Comparison of ENCODE assay signal across 12 cellular contexts in the genomic region with DNA sequence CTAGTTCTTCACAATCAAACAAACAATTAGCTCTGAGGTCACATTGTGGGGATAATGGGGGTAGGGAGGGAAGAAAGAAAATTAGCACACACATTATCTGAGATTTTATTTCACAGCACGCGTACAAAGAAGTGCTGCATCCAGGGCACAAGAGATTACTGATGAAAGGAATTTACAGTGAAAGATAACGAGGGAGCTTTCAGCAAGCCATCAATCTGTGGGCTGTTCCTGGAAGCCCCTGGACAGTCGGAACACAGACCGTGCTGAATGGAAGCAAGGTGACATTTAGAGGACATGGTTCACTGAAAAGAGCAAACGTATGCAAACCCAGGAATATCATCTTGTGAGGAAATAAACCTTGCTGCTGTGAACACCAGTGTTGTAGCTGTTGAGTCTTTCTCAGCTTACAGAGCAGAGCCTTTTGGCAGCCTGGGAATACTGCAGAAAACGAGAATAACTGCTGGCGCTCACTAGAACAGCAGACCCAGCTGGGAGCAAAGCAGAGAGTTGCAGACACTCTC.
DNase-seq lines count a peak whose midpoint lies in the region; ATAC-seq and TF ChIP-seq lines count a peak whose summit lies in the region.
"Had no signal": no experiment of that assay in that cellular context is flagged by ENCODE, and none has a peak within 500 bp of the region (broad histone marks: within the 10 kb centered on the region; RNA-seq: fewer than 3 reads in every experiment).

No MANE protein-coding gene starts in this region.

- peaks cover 3% of the 10 kb centered on the region for H3K27me3 Mint-ChIP-seq in nephron progenitor cell (ENCODE audit: low read depth, poor library complexity)
- H3K27me3 Mint-ChIP-seq in CD8-positive, alpha-beta T cell (ENCODE audit: low read depth) = no peaks in the 10 kb centered on the region

- intact Hi-C loops in CD8-positive, alpha-beta T cell (cut with DNase I, micrococcal nuclease) = no loop called here

- H3K4me3 Mint-ChIP-seq in nephron progenitor cell = peak overlapping the region; percentile 25
- no peak overlapping the region for H3K4me3 Mint-ChIP-seq in CD8-positive, alpha-beta T cell
- H3K4me3 Mint-ChIP-seq: CD4-positive, CD25-positive, alpha-beta regulatory T cell had no signal

- no peaks in the 10 kb centered on the region for H3K9me3 Mint-ChIP-seq in nephron progenitor cell
- H3K9me3 Mint-ChIP-seq in CD8-positive, alpha-beta T cell = no peaks in the 10 kb centered on the region

- H3K27ac ChIP-seq in caudate nucleus (ENCODE audit: low read depth, low read length) = peak overlapping the region; percentile 79
- no peak overlapping the region for H3K27ac ChIP-seq in CD8-positive, alpha-beta T cell (ENCODE audit: low read depth, low read length)

- H3K36me3 ChIP-seq in CD8-positive, alpha-beta T cell (ENCODE audit: insufficient read depth, low read length) = no peaks in the 10 kb centered on the region

- H3K4me1 ChIP-seq in CD8-positive, alpha-beta T cell (ENCODE audit: insufficient read depth, low read length) = no peaks in the 10 kb centered on the region

- H3K27me3 ChIP-seq in CD8-positive, alpha-beta T cell (ENCODE audit: insufficient read depth, low read length) = no peaks in the 10 kb centered on the region

- POLR2A ChIA-PET in CD8-positive, alpha-beta T cell (lab: Charles Lee) = no interaction called here

- H3K4me3 ChIP-seq in CD8-positive, alpha-beta T cell (ENCODE audit: low read depth, low read length) = no peak overlapping the region
- H3K4me3 ChIP-seq: GM12878, lung had no signal

- no peaks in the 10 kb centered on the region for H3K36me3 Mint-ChIP-seq in nephron progenitor cell (ENCODE audit: low read depth)
- no peaks in the 10 kb centered on the region for H3K36me3 Mint-ChIP-seq in CD8-positive, alpha-beta T cell
- H3K36me3 Mint-ChIP-seq: CD4-positive, CD25-positive, alpha-beta regulatory T cell had no signal

- peaks cover 29% of the 10 kb centered on the region for H3K4me1 Mint-ChIP-seq in nephron progenitor cell
- no peaks in the 10 kb centered on the region for H3K4me1 Mint-ChIP-seq in CD8-positive, alpha-beta T cell (ENCODE audit: low read depth)
- H3K4me1 Mint-ChIP-seq: CD4-positive, CD25-positive, alpha-beta regulatory T cell had no signal

- no peak for ATAC-seq in GM18511 (IDR thresholded peaks at IDR 0.05; ENCODE audit: unreplicated experiment)
- no peak for ATAC-seq in CD8-positive, alpha-beta T cell
- ATAC-seq: GM12878 had no signal

- TF ChIP-seq CTCF in nephron progenitor cell (IDR thresholded peaks at IDR 0.05) = no peak
- TF ChIP-seq CTCF in CD8-positive, alpha-beta T cell (IDR thresholded peaks at IDR 0.05) = no peak

- no peaks in the 10 kb centered on the region for H3K9me3 ChIP-seq in CD8-positive, alpha-beta T cell (ENCODE audit: low read length)

- DNase-seq in DMS153 treated with DMSO at 0.1 percent for 48 hours (lab: John Stamatoyannopoulos, UW; ENCODE audit: unreplicated experiment) = peak; percentile 73
- DNase-seq in NCI-H2081 treated with DMSO at 0.1 percent for 48 hours (lab: John Stamatoyannopoulos, UW) = peak; percentile 50
- DNase-seq in caudate nucleus (lab: John Stamatoyannopoulos, UW) = peak in 12 of 61 donors; percentile 6 to 51 (median 12)
- peak; percentile 36 for DNase-seq in nephron progenitor cell
- DNase-seq in CD8-positive, alpha-beta T cell = no peak
- no peak for DNase-seq in OCI-M1 (lab: John Stamatoyannopoulos, UW)
- no peak for DNase-seq in SIG-M5 (lab: John Stamatoyannopoulos, UW)
- DNase-seq: CD4-positive, CD25-positive, alpha-beta regulatory T cell; stimulated activated naive CD4-positive, alpha-beta T cell treated with Interleukin-2 at 50 U/mL for 16 hours had no signal

- H3K27ac Mint-ChIP-seq in nephron progenitor cell = peak overlapping the region; percentile 77
- H3K27ac Mint-ChIP-seq in CD8-positive, alpha-beta T cell = no peak overlapping the region
- H3K27ac Mint-ChIP-seq: CD4-positive, CD25-positive, alpha-beta regulatory T cell had no signal

- CTCF ChIA-PET in CD8-positive, alpha-beta T cell (lab: Charles Lee) = no interaction called here

Comparison
In these comparisons a context has a peak if more than half of its experiments do, and no peak if none do; other contexts are left out.
1. DNase-seq: peak in DMS153 treated with DMSO at 0.1 percent for 48 hours (single experiment), NCI-H2081 treated with DMSO at 0.1 percent for 48 hours (single experiment) and nephron progenitor cell (single experiment); none in CD8-positive, alpha-beta T cell (0 of 7), OCI-M1 (single experiment) and SIG-M5 (single experiment).